Comparison of ENCODE assay signal across 17 cellular contexts in the genomic region with DNA sequence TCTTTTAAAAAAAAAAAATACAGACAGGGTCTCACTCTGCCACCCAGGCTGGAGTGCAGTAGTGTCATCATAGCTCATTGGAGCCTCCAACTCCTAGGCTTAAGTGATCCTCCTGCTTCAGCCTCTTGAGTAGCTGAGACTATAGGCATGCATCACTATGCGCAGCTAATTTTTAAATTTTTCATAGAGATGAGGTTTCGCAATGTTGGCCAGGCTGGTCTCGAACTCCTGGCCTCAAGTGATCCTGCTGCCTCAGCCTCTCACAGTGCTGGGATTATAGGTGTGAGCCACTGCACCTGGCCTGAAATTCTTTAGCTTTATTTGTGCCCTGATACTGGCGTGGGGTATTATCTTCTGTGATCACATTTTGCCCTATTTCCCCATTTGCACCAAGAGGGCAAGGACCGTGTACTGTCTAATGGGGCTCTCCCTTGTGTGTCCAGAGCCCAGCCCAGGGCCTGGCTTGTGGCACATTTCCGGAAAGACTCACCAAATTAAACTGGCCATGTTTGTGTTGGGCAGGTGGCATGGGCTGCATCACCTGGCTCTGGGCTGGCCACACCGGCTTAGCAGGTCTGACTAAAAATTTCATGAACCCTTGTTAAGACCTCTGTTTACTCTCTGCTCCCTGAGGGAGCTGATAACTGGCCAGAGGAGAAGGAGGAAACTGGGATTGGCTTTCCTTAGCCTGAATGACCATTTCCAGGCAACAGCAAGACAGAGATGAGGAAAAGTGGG. TPM values are rescaled to one million over a fixed set of nuclear protein-coding genes. Genes with fewer than 3 reads are reported as not detected.
DNase-seq lines count a peak whose midpoint lies in the region; ATAC-seq, FAIRE-seq and TF ChIP-seq lines count a peak whose summit lies in the region.
"Had no signal": no experiment of that assay in that cellular context is flagged by ENCODE, and none has a peak within 500 bp of the region (broad histone marks: within the 10 kb centered on the region; RNA-seq: fewer than 3 reads in every experiment).

No MANE protein-coding gene starts in this region.

- intact Hi-C loops in natural killer cell (cut with micrococcal nuclease): no loop called here

- no peaks in the 10 kb centered on the region for H3K36me3 ChIP-seq in bronchial epithelial cell (ENCODE audit: control insufficient read depth, insufficient read depth, low read length)
- H3K36me3 ChIP-seq: cardiac muscle cell had no signal

- no peaks in the 10 kb centered on the region for H3K27me3 Mint-ChIP-seq in natural killer cell treated with Interleukin-12 subunit alpha and Interleukin-12 subunit beta and Interleukin-15 and Interleukin-18, amount 100 ng/mL, for 72 hours
- H3K27me3 Mint-ChIP-seq in natural killer cell (ENCODE audit: low read depth in 2 of 2): no peaks in the 10 kb centered on the region
- H3K27me3 Mint-ChIP-seq in nephron (ENCODE audit: low read depth): no peaks in the 10 kb centered on the region
- H3K27me3 Mint-ChIP-seq: activated naive CD8-positive, alpha-beta T cell treated with anti-CD3 and anti-CD28 coated beads, Interleukin-2, amount 10 ng/mL, durations not matched to agents 7 days and 5 days; IgD-negative memory B cell; naive thymus-derived CD8-positive, alpha-beta T cell had no signal

- no peaks in the 10 kb centered on the region for H3K36me3 Mint-ChIP-seq in natural killer cell treated with Interleukin-12 subunit alpha and Interleukin-12 subunit beta and Interleukin-15 and Interleukin-18, amount 100 ng/mL, for 72 hours
- H3K36me3 Mint-ChIP-seq in natural killer cell: no peaks in the 10 kb centered on the region
- H3K36me3 Mint-ChIP-seq in nephron (ENCODE audit: low read depth): peaks cover 21% of the 10 kb centered on the region

- ATAC-seq in natural killer cell treated with Interleukin-12 subunit alpha and Interleukin-12 subunit beta and Interleukin-15 and Interleukin-18, amount 100 ng/mL, for 72 hours: no peak
- ATAC-seq in natural killer cell (no peak), GM19455 (IDR thresholded peaks at IDR 0.05; ENCODE audit: unreplicated experiment) (no peak)
- ATAC-seq: naive thymus-derived CD8-positive, alpha-beta T cell had no signal

- no peak overlapping the region for H3K4me3 ChIP-seq in bronchial epithelial cell (ENCODE audit: low read depth, low read length)
- H3K4me3 ChIP-seq: cardiac muscle cell, esophagus squamous epithelium, HAP-1, tibial artery had no signal

- no peaks in the 10 kb centered on the region for H3K27me3 ChIP-seq in bronchial epithelial cell (ENCODE audit: control insufficient read depth, insufficient read depth, low read length)
- H3K27me3 ChIP-seq: cardiac muscle cell, esophagus squamous epithelium, tibial artery had no signal

- DNase-seq in natural killer cell treated with Interleukin-12 subunit alpha and Interleukin-12 subunit beta and Interleukin-15 and Interleukin-18, amount 100 ng/mL, for 72 hours (ENCODE audit: low spot score): peak; percentile 16
- DNase-seq in natural killer cell (no peak), bronchial epithelial cell (ENCODE audit: low read depth) (peak; percentile 30), A172 (ENCODE audit: low spot score) (no peak), GM10248 (ENCODE audit: extremely low spot score) (no peak), amygdala (lab: John Stamatoyannopoulos, UW) (no peak)
- DNase-seq: activated naive CD8-positive, alpha-beta T cell treated with anti-CD3 and anti-CD28 coated beads, Interleukin-2, amount 10 ng/mL, durations not matched to agents 7 days and 5 days; activated T-cell treated with anti-CD3 and anti-CD28 coated beads, Interleukin-2, amount 50 U/mL, for 48 hours; esophagus squamous epithelium; naive thymus-derived CD8-positive, alpha-beta T cell; NCI-H2029; tibial artery had no signal

- TF ChIP-seq CTCF in natural killer cell (IDR thresholded peaks at IDR 0.05): no peak
- TF ChIP-seq CTCF in bronchial epithelial cell (IDR thresholded peaks at IDR 0.05; ENCODE audit: insufficient read depth, low read length, severe bottlenecking): no peak
- no peak for TF ChIP-seq CTCF in nephron (IDR thresholded peaks at IDR 0.05; ENCODE audit: unreplicated experiment in 3 of 3)
- no peak for TF ChIP-seq CTCF in GM10248 (IDR thresholded peaks at IDR 0.05; ENCODE audit: control extremely low read depth, extremely low read depth, low read depth, missing control alignments)

- H3K27ac Mint-ChIP-seq in natural killer cell treated with Interleukin-12 subunit alpha and Interleukin-12 subunit beta and Interleukin-15 and Interleukin-18, amount 100 ng/mL, for 72 hours: no peak overlapping the region
- H3K27ac Mint-ChIP-seq in natural killer cell (no peak overlapping the region), nephron (peak overlapping the region in 2 of 3 experiments; percentile 26 to 71)
- H3K27ac Mint-ChIP-seq: activated naive CD8-positive, alpha-beta T cell treated with anti-CD3 and anti-CD28 coated beads, Interleukin-2, amount 10 ng/mL, durations not matched to agents 7 days and 5 days had no signal

- CTCF ChIA-PET in GM10248 (lab: Yijun Ruan, JAX): interaction anchor here (1.1 kb wide), 1 partner anchor 10 kb away, joined by 4 read pairs; no protein-coding TSS in a partner anchor

- no peak overlapping the region for H3K4me3 Mint-ChIP-seq in natural killer cell treated with Interleukin-12 subunit alpha and Interleukin-12 subunit beta and Interleukin-15 and Interleukin-18, amount 100 ng/mL, for 72 hours
- H3K4me3 Mint-ChIP-seq in natural killer cell: no peak overlapping the region
- no peak overlapping the region for H3K4me3 Mint-ChIP-seq in nephron
- H3K4me3 Mint-ChIP-seq: activated naive CD8-positive, alpha-beta T cell treated with anti-CD3 and anti-CD28 coated beads, Interleukin-2, amount 10 ng/mL, durations not matched to agents 7 days and 5 days; IgD-negative memory B cell; naive thymus-derived CD8-positive, alpha-beta T cell had no signal

- no peak for FAIRE-seq in bronchial epithelial cell (lab: Jason Lieb, UNC)

- no peaks in the 10 kb centered on the region for H3K9me3 Mint-ChIP-seq in natural killer cell treated with Interleukin-12 subunit alpha and Interleukin-12 subunit beta and Interleukin-15 and Interleukin-18, amount 100 ng/mL, for 72 hours
- H3K9me3 Mint-ChIP-seq in natural killer cell (no peaks in the 10 kb centered on the region), nephron (no peaks in the 10 kb centered on the region)
- H3K9me3 Mint-ChIP-seq: activated naive CD8-positive, alpha-beta T cell treated with anti-CD3 and anti-CD28 coated beads, Interleukin-2, amount 10 ng/mL, durations not matched to agents 7 days and 5 days; IgD-negative memory B cell; naive thymus-derived CD8-positive, alpha-beta T cell had no signal

- peaks cover 0 to 3% of the 10 kb centered on the region in 2 donors for H3K4me1 Mint-ChIP-seq in natural killer cell treated with Interleukin-12 subunit alpha and Interleukin-12 subunit beta and Interleukin-15 and Interleukin-18, amount 100 ng/mL, for 72 hours (ENCODE audit: low read depth in 2 of 2)
- H3K4me1 Mint-ChIP-seq in natural killer cell (peaks cover 0 to 4% of the 10 kb centered on the region in 2 donors), nephron (peaks cover 34% of the 10 kb centered on the region)

- POLR2A ChIA-PET in GM10248 (lab: Yijun Ruan, JAX): no interaction called here

RNA-seq across cellular contexts. Expression of a gene that starts 32.2 kb away (rescaled TPM):
- total RNA-seq in natural killer cell treated with Interleukin-12 subunit alpha and Interleukin-12 subunit beta and Interleukin-15 and Interleukin-18, amount 100 ng/mL, for 72 hours: 10 to 100 TPM in 1 of 2 donors, 1 to 10 TPM in 1; 8.7 to 15.0 TPM
- 10 to 100 TPM; 18.2 to 35.4 (median 23.2) TPM for total RNA-seq in natural killer cell
- 0.79 and 2.0 TPM in 2 replicates for total RNA-seq in bronchial epithelial cell
- 1.00 and 1.4 TPM in 2 replicates for total RNA-seq in A172 (2014; rRNA removed; shearing (Covaris generic))

Comparison
In these comparisons a context has a peak if more than half of its experiments do, and no peak if none do; other contexts are left out.
1. DNase-seq: peak in natural killer cell treated with Interleukin-12 subunit alpha and Interleukin-12 subunit beta and Interleukin-15 and Interleukin-18, amount 100 ng/mL, for 72 hours (single experiment) and bronchial epithelial cell (single experiment); none in natural killer cell (single experiment), A172 (single experiment), GM10248 (single experiment) and amygdala (0 of 56).
2. H3K27ac Mint-ChIP-seq: peak in nephron (2 of 3); none in natural killer cell treated with Interleukin-12 subunit alpha and Interleukin-12 subunit beta and Interleukin-15 and Interleukin-18, amount 100 ng/mL, for 72 hours (0 of 2) and natural killer cell (0 of 2).